In the genomic region with DNA sequence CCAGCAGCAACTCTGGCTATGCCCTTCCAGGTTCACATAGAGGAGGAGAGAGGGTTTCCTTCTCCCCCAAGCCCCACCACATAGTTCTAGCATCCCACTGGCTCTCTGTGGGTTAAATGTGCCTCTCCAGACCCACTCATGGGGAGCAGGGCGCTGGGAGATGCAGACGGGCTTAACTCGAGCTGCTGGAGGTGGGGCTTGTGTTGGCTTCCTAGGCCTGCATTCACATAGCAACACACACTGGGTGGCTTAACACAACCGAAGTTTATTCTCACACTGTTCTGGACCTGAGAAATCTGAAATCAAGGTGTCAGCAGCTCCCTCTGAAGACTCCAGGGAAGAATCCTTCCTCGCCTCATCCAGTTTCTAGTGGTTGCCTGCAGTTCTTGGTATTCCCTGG, we compare ENCODE assay signal across 20 cellular contexts.
"Had no signal": no experiment of that assay in that cellular context is flagged by ENCODE, and none has a peak within 500 bp of the region (broad histone marks: within the 10 kb centered on the region; RNA-seq: fewer than 3 reads in every experiment).

No MANE protein-coding gene starts in this region.

- ATAC-seq: effector memory CD8-positive, alpha-beta T cell; left colon; left ventricle myocardium superior; lower lobe of right lung; psoas muscle; right cardiac atrium; stimulated activated naive CD8-positive, alpha-beta T cell treated with anti-CD3 and anti-CD28 coated beads, Interleukin-15, amount 100 ng/mL, for 72 hours had no signal

- H3K4me1 Mint-ChIP-seq: neural crest cell; stimulated activated naive CD8-positive, alpha-beta T cell treated with anti-CD3 and anti-CD28 coated beads, Interleukin-15, amount 100 ng/mL, for 72 hours had no signal

- H3K27ac ChIP-seq: lower lobe of right lung, psoas muscle, sigmoid colon, spleen, suprapubic skin had no signal

- H3K36me3 ChIP-seq: lower lobe of right lung, sigmoid colon, spleen, suprapubic skin had no signal

- H3K4me1 ChIP-seq: lower lobe of right lung, psoas muscle, sigmoid colon, spleen had no signal

- H3K36me3 Mint-ChIP-seq: natural killer cell treated with Interleukin-12 subunit alpha and Interleukin-12 subunit beta and Interleukin-15 and Interleukin-18, amount 100 ng/mL, for 72 hours had no signal

- H3K4me3 ChIP-seq: lower lobe of right lung, psoas muscle, sigmoid colon, spleen, suprapubic skin had no signal

- DNase-seq: cortex of kidney; effector memory CD8-positive, alpha-beta T cell; head of caudate nucleus; islet precursor cell; left ventricle myocardium superior; lower lobe of right lung; nucleus accumbens; posterior cingulate gyrus; psoas muscle; right cardiac atrium; sigmoid colon; stimulated activated CD4-positive, alpha-beta T cell treated with anti-CD3 and anti-CD28 coated beads, Interleukin-4, amount 100 ng/mL, for 4 hours; stimulated activated naive CD4-positive, alpha-beta T cell; stimulated activated naive CD8-positive, alpha-beta T cell treated with anti-CD3 and anti-CD28 coated beads, Interleukin-15, amount 100 ng/mL, for 72 hours; trophoblast cell had no signal

- H3K9me3 ChIP-seq: lower lobe of right lung, psoas muscle, sigmoid colon, suprapubic skin had no signal

- H3K27me3 ChIP-seq: suprapubic skin had no signal

- H3K9me3 Mint-ChIP-seq: natural killer cell treated with Interleukin-12 subunit alpha and Interleukin-12 subunit beta and Interleukin-15 and Interleukin-18, amount 100 ng/mL, for 72 hours had no signal

- H3K27ac Mint-ChIP-seq: effector memory CD8-positive, alpha-beta T cell; natural killer cell treated with Interleukin-12 subunit alpha and Interleukin-12 subunit beta and Interleukin-15 and Interleukin-18, amount 100 ng/mL, for 72 hours; stimulated activated naive CD8-positive, alpha-beta T cell treated with anti-CD3 and anti-CD28 coated beads, Interleukin-15, amount 100 ng/mL, for 72 hours had no signal

- H3K4me3 Mint-ChIP-seq: effector memory CD8-positive, alpha-beta T cell; natural killer cell treated with Interleukin-12 subunit alpha and Interleukin-12 subunit beta and Interleukin-15 and Interleukin-18, amount 100 ng/mL, for 72 hours; neural crest cell; stimulated activated naive CD8-positive, alpha-beta T cell treated with anti-CD3 and anti-CD28 coated beads, Interleukin-15, amount 100 ng/mL, for 72 hours had no signal
